ENCODE assay signal across 16 cellular contexts in the genomic region with DNA sequence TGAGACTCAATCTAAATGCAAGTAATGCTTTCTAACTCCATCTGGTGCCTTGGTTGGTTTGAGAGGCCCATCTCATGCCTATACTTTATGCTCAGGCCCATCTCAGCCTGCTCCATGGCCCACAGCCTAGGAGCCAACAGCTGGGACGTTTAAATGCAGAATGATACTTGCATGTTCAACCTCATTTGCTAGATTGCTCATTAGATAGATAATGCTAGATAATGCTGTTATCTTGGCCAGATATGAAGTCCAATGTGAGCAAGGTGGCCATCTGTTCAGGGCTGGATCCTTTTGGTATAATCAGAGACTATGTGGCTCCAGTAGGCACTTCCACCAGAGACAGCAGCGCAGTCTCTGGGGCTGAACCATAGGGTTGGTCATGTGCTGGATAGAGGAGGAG.
"Had no signal": no experiment of that assay in that cellular context is flagged by ENCODE, and none has a peak within 500 bp of the region (broad histone marks: within the 10 kb centered on the region; RNA-seq: fewer than 3 reads in every experiment).

No MANE protein-coding gene starts in this region.

- H3K9me3 ChIP-seq: lower lobe of right lung had no signal

- H3K36me3 ChIP-seq: cardiac muscle cell, lower lobe of right lung had no signal

- DNase-seq: activated CD4-positive, alpha-beta T cell treated with anti-CD3 and anti-CD28 coated beads, Interleukin-2, amount 10 ng/mL, durations not matched to agents 24 days and 14 days; activated CD8-positive, alpha-beta T cell treated with anti-CD3 and anti-CD28 coated beads for 36 hours; activated naive CD4-positive, alpha-beta T cell treated with Interleukin-2 at 50 U/mL for 16 hours; activated naive CD8-positive, alpha-beta T cell treated with anti-CD3 and anti-CD28 coated beads, Interleukin-2, amount 10 ng/mL, durations not matched to agents 7 days and 5 days; activated T-cell treated with anti-CD3 and anti-CD28 coated beads, Interleukin-2, amount 50 U/mL, for 1 hour; amygdala; dermis blood vessel endothelial cell; effector memory CD8-positive, alpha-beta T cell; lower lobe of right lung; occipital lobe; stimulated activated CD4-positive, alpha-beta T cell treated with anti-CD3 and anti-CD28 coated beads, Interleukin-12 subunit alpha, Interleukin-12 subunit beta, amount 100 ng/mL, for 4 hours; stimulated activated CD4-positive, alpha-beta T cell treated with anti-CD3 and anti-CD28 coated beads, Interleukin-1b, Interleukin-23, amount 100 ng/mL, for 48 hours; stimulated activated CD8-positive, alpha-beta memory T cell treated with anti-CD3 and anti-CD28 coated beads, Interleukin-4, amount 100 ng/mL, for 48 hours; stimulated activated naive CD4-positive, alpha-beta T cell had no signal

- H3K27me3 ChIP-seq: cardiac muscle cell had no signal

- H3K4me3 ChIP-seq: cardiac muscle cell, lower lobe of right lung had no signal

- H3K27ac ChIP-seq: cardiac muscle cell, lower lobe of right lung had no signal

- ATAC-seq: activated CD8-positive, alpha-beta T cell treated with anti-CD3 and anti-CD28 coated beads for 36 hours; activated T-helper 17 cell treated with anti-CD3 and anti-CD28 coated beads, Interleukin-2, amount 50 U/mL, for 72 hours; effector memory CD8-positive, alpha-beta T cell; lower lobe of right lung had no signal
